ENCODE assay signal across 10 cellular contexts in genomic region chr2:10407432-10407831, GRCh38. TPM values are rescaled to one million over a fixed set of nuclear protein-coding genes. Genes with fewer than 3 reads are reported as not detected.
DNase-seq lines count a peak whose midpoint lies in the region; ATAC-seq and TF ChIP-seq lines count a peak whose summit lies in the region.
"Had no signal": no experiment of that assay in that cellular context is flagged by ENCODE, and none has a peak within 500 bp of the region (broad histone marks: within the 10 kb centered on the region; RNA-seq: fewer than 3 reads in every experiment).

No MANE protein-coding gene starts in this region.

- DNase-seq in activated naive CD4-positive, alpha-beta T cell treated with anti-CD3 and anti-CD28 coated beads for 36 hours: no peak
- DNase-seq in activated naive CD4-positive, alpha-beta T cell treated with anti-CD3 and anti-CD28 coated beads, Interleukin-2, amount 50 U/mL, for 16 hours: no peak
- DNase-seq in T-helper 17 cell: no peak
- DNase-seq in immature natural killer cell: no peak
- no peak for DNase-seq in thyroid gland
- DNase-seq in KG1 (lab: John Stamatoyannopoulos, UW): no peak
- DNase-seq: NCI-H1105 treated with DMSO at 0.1 percent for 48 hours, ovary had no signal

- H3K4me1 ChIP-seq in thyroid gland: peaks cover 24 to 59% of the 10 kb centered on the region in 2 donors

- H3K36me3 Mint-ChIP-seq in activated naive CD4-positive, alpha-beta T cell treated with anti-CD3 and anti-CD28 coated beads for 36 hours (ENCODE audit: low read depth): peaks cover 5% of the 10 kb centered on the region
- peaks cover 2% of the 10 kb centered on the region for H3K36me3 Mint-ChIP-seq in T-helper 17 cell (ENCODE audit: low read depth)
- peaks cover 4 to 11% (median 7%) of the 10 kb centered on the region in 3 donors for H3K36me3 Mint-ChIP-seq in immature natural killer cell

- H3K9me3 Mint-ChIP-seq in activated naive CD4-positive, alpha-beta T cell treated with anti-CD3 and anti-CD28 coated beads for 36 hours: no peaks in the 10 kb centered on the region
- H3K9me3 Mint-ChIP-seq in immature natural killer cell: no peaks in the 10 kb centered on the region

- no peaks in the 10 kb centered on the region for H3K27me3 ChIP-seq in thyroid gland
- H3K27me3 ChIP-seq: ovary had no signal

- H3K9me3 ChIP-seq in T-helper 17 cell (ENCODE audit: control insufficient read depth, low read length, poor library complexity, severe bottlenecking): no peaks in the 10 kb centered on the region
- no peaks in the 10 kb centered on the region for H3K9me3 ChIP-seq in thyroid gland
- H3K9me3 ChIP-seq: ovary had no signal

- H3K36me3 ChIP-seq in thyroid gland: no peaks in the 10 kb centered on the region
- H3K36me3 ChIP-seq: ovary had no signal

- H3K4me3 Mint-ChIP-seq in activated naive CD4-positive, alpha-beta T cell treated with anti-CD3 and anti-CD28 coated beads for 36 hours: peak overlapping the region; percentile 59
- H3K4me3 Mint-ChIP-seq in T-helper 17 cell (peak overlapping the region; percentile 87), immature natural killer cell (peak overlapping the region; percentile 79 to 92 (median 91))

- H3K4me3 ChIP-seq in thyroid gland (replicated peaks in 1 of 3): no peak overlapping the region
- H3K4me3 ChIP-seq: ovary had no signal

- H3K27ac ChIP-seq in thyroid gland: peak overlapping the region in 2 of 3 donors; percentile 61 to 88
- H3K27ac ChIP-seq: ovary had no signal

- TF ChIP-seq CTCF in thyroid gland (IDR thresholded peaks at IDR 0.05): no peak

- H3K27me3 Mint-ChIP-seq in activated naive CD4-positive, alpha-beta T cell treated with anti-CD3 and anti-CD28 coated beads for 36 hours (ENCODE audit: low read depth): no peaks in the 10 kb centered on the region
- H3K27me3 Mint-ChIP-seq in T-helper 17 cell (no peaks in the 10 kb centered on the region), immature natural killer cell (ENCODE audit: low read depth in 3 of 3) (peaks cover 4% of the 10 kb centered on the region in 3 donors)

- intact Hi-C loops in activated naive CD4-positive, alpha-beta T cell treated with anti-CD3 and anti-CD28 coated beads for 36 hours (cut with micrococcal nuclease): no loop called here
- intact Hi-C loops in thyroid gland (cut with DNase I): loop anchor here (5.0 kb wide), 2 partner anchors 105 to 120 kb away; partner anchors contain the start of gene HPCAL1

- WGBS in thyroid gland, 2 donors: 80 to 86% methylated on average over 4 of the region's 4 CpGs

- peaks cover 50% of the 10 kb centered on the region for H3K4me1 Mint-ChIP-seq in activated naive CD4-positive, alpha-beta T cell treated with anti-CD3 and anti-CD28 coated beads for 36 hours (ENCODE audit: low read depth)
- peaks cover 32% of the 10 kb centered on the region for H3K4me1 Mint-ChIP-seq in T-helper 17 cell
- H3K4me1 Mint-ChIP-seq in immature natural killer cell: peaks cover 37 to 38% of the 10 kb centered on the region in 2 donors

- ATAC-seq in T-helper 17 cell (no peak), GM21529 (IDR thresholded peaks at IDR 0.05; ENCODE audit: unreplicated experiment) (no peak), HG03460 (IDR thresholded peaks at IDR 0.05; ENCODE audit: unreplicated experiment) (no peak)

- TF ChIP-seq POLR2A in thyroid gland (IDR thresholded peaks at IDR 0.05): no peak

- CTCF ChIA-PET in activated naive CD4-positive, alpha-beta T cell treated with anti-CD3 and anti-CD28 coated beads for 36 hours (lab: Charles Lee): interaction anchor here (0.8 to 7.0 kb wide), 20 partner anchors 12 to 593 kb away, joined by 3 to 125 read pairs (median 14); partner anchors contain the start of gene HPCAL1

- peak overlapping the region; percentile 97 for H3K27ac Mint-ChIP-seq in activated naive CD4-positive, alpha-beta T cell treated with anti-CD3 and anti-CD28 coated beads for 36 hours
- H3K27ac Mint-ChIP-seq in T-helper 17 cell: peak overlapping the region; percentile 90
- peak overlapping the region; percentile 83 to 98 (median 92) for H3K27ac Mint-ChIP-seq in immature natural killer cell

RNA-seq across cellular contexts. Expression of gene ODC1, which starts 40.7 kb away (rescaled TPM):
- 100 to 1,000 TPM; 174 to 177 TPM for total RNA-seq in activated naive CD4-positive, alpha-beta T cell treated with anti-CD3 and anti-CD28 coated beads for 36 hours
- 100 to 1,000 TPM; 118 to 149 TPM for total RNA-seq in T-helper 17 cell
- polyA plus RNA-seq in immature natural killer cell: 10 to 100 TPM; 31.6 to 62.3 (median 59.0) TPM
- 100 to 1,000 TPM in 1 of 4 donors, 10 to 100 TPM in 3; 72.0 to 126 (median 84.9) TPM for total RNA-seq in thyroid gland
